Comparison of ENCODE assay signal across 33 cellular contexts in genomic region chr22:16594026-16594425, GRCh38. TPM values are rescaled to one million over a fixed set of nuclear protein-coding genes. Genes with fewer than 3 reads are reported as not detected.
"Had no signal": no experiment of that assay in that cellular context is flagged by ENCODE, and none has a peak within 500 bp of the region (broad histone marks: within the 10 kb centered on the region; RNA-seq: fewer than 3 reads in every experiment).

No MANE protein-coding gene starts in this region.

- H3K4me1 ChIP-seq: colonic mucosa, esophagus muscularis mucosa, gastrocnemius medialis, heart right ventricle, left lung, lower lobe of right lung had no signal

- H3K27me3 ChIP-seq: colonic mucosa had no signal

- H3K4me1 Mint-ChIP-seq: endodermal cell, mesothelial cell of epicardium, naive B cell had no signal

- ATAC-seq: effector memory CD8-positive, alpha-beta T cell; gastrocnemius medialis; heart right ventricle; left cardiac atrium; left lung; left ventricle myocardium superior; lower lobe of right lung; mucosa of descending colon had no signal

- H3K4me3 ChIP-seq: colonic mucosa, esophagus muscularis mucosa, gastrocnemius medialis, heart right ventricle, left lung, lower lobe of right lung, mucosa of descending colon had no signal

- H3K27ac Mint-ChIP-seq: dendritic cell treated with granulocyte-macrophage colony-stimulating factor and Interleukin-4, amounts not matched to agents 40 ng/mL and 50 ng/mL, for 4 days; effector memory CD8-positive, alpha-beta T cell; endodermal cell; mesothelial cell of epicardium had no signal

- DNase-seq: colonic mucosa; cortex of kidney; effector CD8-positive, alpha-beta T cell; effector memory CD8-positive, alpha-beta T cell; endodermal cell; foreskin fibroblast; foreskin melanocyte; gastrocnemius medialis; glutamatergic neuron; head of caudate nucleus; heart right ventricle; hippocampal formation; left cardiac atrium; left lung; left ventricle myocardium superior; lower lobe of right lung; mesenchymal stem cell; mucosa of descending colon; naive B cell had no signal

- H3K27me3 Mint-ChIP-seq: effector memory CD8-positive, alpha-beta T cell had no signal

- H3K36me3 ChIP-seq: colonic mucosa, esophagus muscularis mucosa, gastrocnemius medialis, heart right ventricle, left lung, lower lobe of right lung had no signal

- H3K9me3 Mint-ChIP-seq: dendritic cell treated with granulocyte-macrophage colony-stimulating factor and Interleukin-4, amounts not matched to agents 40 ng/mL and 50 ng/mL, for 4 days had no signal

- H3K9me3 ChIP-seq: colonic mucosa, esophagus muscularis mucosa, gastrocnemius medialis, heart right ventricle, left lung, lower lobe of right lung had no signal

- H3K4me3 Mint-ChIP-seq: dendritic cell treated with granulocyte-macrophage colony-stimulating factor and Interleukin-4, amounts not matched to agents 40 ng/mL and 50 ng/mL, for 4 days; effector memory CD8-positive, alpha-beta T cell; endodermal cell; mesothelial cell of epicardium; naive B cell had no signal

- H3K36me3 Mint-ChIP-seq: naive B cell had no signal

- H3K27ac ChIP-seq: colonic mucosa, esophagus muscularis mucosa, gastrocnemius medialis, heart right ventricle, left lung, lower lobe of right lung had no signal

RNA-seq across cellular contexts. Expression of gene CCT8L2, which starts 1.4 kb away (rescaled TPM):
- total RNA-seq: colonic mucosa, dermis microvascular lymphatic vessel endothelial cell, endodermal cell, endothelial cell of umbilical vein, epithelial cell of proximal tubule, esophagus muscularis mucosa, gastrocnemius medialis, glomerular endothelial cell, heart right ventricle, kidney epithelial cell, left cardiac atrium, left lung, left ventricle myocardium superior, lower leg skin, lower lobe of right lung, lung microvascular endothelial cell, mesenteric fat pad, mesothelial cell of epicardium, mucosa of descending colon, myocyte had no signal
- polyA plus RNA-seq: endothelial cell of umbilical vein, esophagus, heart right ventricle, keratinocyte had no signal
